In the genomic region with DNA sequence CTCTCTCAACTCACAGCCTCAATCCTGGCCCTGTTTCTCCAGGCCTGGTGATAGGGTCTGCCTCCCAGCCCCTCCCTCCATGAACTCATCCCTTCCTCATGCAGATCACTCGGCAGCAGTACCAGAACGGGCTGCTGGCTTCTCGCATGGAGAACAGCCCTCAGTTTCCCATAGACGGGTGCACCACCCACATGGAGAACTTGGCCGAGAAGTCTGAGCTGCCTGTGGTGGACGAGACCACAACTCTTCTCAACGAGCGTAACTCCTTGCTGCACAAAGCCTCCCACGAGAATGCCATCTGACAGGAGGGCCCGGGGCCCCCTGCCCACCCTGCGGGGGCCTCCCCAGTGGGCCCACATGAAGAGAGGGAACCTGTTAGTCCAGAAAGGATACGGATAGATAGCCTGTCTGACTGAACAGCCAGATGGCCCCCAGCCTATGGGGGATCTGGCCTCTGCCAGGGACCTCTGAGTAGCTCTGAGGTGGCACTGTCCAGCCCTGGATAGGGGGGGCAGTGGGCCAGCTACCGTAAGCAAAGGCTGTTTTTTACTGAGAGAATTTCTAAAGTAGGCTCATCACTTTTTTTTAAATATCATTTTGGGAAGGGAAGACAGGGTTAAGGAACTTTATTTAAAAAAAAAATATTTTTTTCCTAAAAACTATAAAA, we compare ENCODE assay signal across 16 cellular contexts.
"Had no signal": no experiment of that assay in that cellular context is flagged by ENCODE, and none has a peak within 500 bp of the region (broad histone marks: within the 10 kb centered on the region; RNA-seq: fewer than 3 reads in every experiment).

No MANE protein-coding gene starts in this region.

- DNase-seq: activated CD4-positive, alpha-beta memory T cell treated with anti-CD3 and anti-CD28 coated beads for 36 hours; activated CD8-positive, alpha-beta memory T cell treated with anti-CD3 and anti-CD28 coated beads, Interleukin-2, amount 50 U/mL, for 4 hours; activated naive CD8-positive, alpha-beta T cell treated with anti-CD3 and anti-CD28 coated beads, Interleukin-2, amount 50 U/mL, for 24 hours; effector CD4-positive, alpha-beta T cell; hippocampal formation; natural killer cell; stimulated activated CD4-positive, alpha-beta T cell treated with anti-CD3 and anti-CD28 coated beads, Interleukin-2, amount 100 ng/mL, for 48 hours; stimulated activated naive CD8-positive, alpha-beta T cell treated with anti-CD3 and anti-CD28 coated beads, Interleukin-15, Interleukin-2, amounts not matched to agents 100 U/mL and 50 U/mL, for 24 hours; T-helper 9 cell; uterus had no signal

- H3K9me3 ChIP-seq: ascending aorta, gastroesophageal sphincter, prostate gland, sigmoid colon, thoracic aorta, uterus had no signal

- H3K4me3 Mint-ChIP-seq: activated CD4-positive, alpha-beta memory T cell treated with anti-CD3 and anti-CD28 coated beads for 36 hours; activated naive CD8-positive, alpha-beta T cell treated with anti-CD3 and anti-CD28 coated beads, Interleukin-2, amount 50 U/mL, for 24 hours; natural killer cell had no signal

- H3K27ac Mint-ChIP-seq: activated naive CD8-positive, alpha-beta T cell treated with anti-CD3 and anti-CD28 coated beads, Interleukin-2, amount 50 U/mL, for 24 hours had no signal

- H3K27me3 Mint-ChIP-seq: activated CD4-positive, alpha-beta memory T cell treated with anti-CD3 and anti-CD28 coated beads for 36 hours; activated naive CD8-positive, alpha-beta T cell treated with anti-CD3 and anti-CD28 coated beads, Interleukin-2, amount 50 U/mL, for 24 hours had no signal

- ATAC-seq: activated naive CD8-positive, alpha-beta T cell treated with anti-CD3 and anti-CD28 coated beads, Interleukin-2, amount 50 U/mL, for 24 hours; gastroesophageal sphincter; natural killer cell; stimulated activated naive CD8-positive, alpha-beta T cell treated with anti-CD3 and anti-CD28 coated beads, Interleukin-15, Interleukin-2, amounts not matched to agents 100 U/mL and 50 U/mL, for 24 hours had no signal

- H3K4me1 ChIP-seq: prostate gland, uterus had no signal

- H3K27ac ChIP-seq: ascending aorta, gastroesophageal sphincter, sigmoid colon, thoracic aorta, uterus had no signal

- H3K9me3 Mint-ChIP-seq: activated CD4-positive, alpha-beta memory T cell treated with anti-CD3 and anti-CD28 coated beads for 36 hours; activated naive CD8-positive, alpha-beta T cell treated with anti-CD3 and anti-CD28 coated beads, Interleukin-2, amount 50 U/mL, for 24 hours; natural killer cell had no signal

- H3K4me3 ChIP-seq: ascending aorta, gastroesophageal sphincter, lung, prostate gland, sigmoid colon, thoracic aorta, uterus had no signal

- H3K27me3 ChIP-seq: ascending aorta, gastroesophageal sphincter, sigmoid colon, uterus had no signal

- H3K36me3 ChIP-seq: prostate gland, thoracic aorta, uterus had no signal
